In genomic region chr11:64923944-64924909, GRCh38 we compare ENCODE assay signal across 8 cellular contexts. TPM values are rescaled to one million over a fixed set of nuclear protein-coding genes. Genes with fewer than 3 reads are reported as not detected.
DNase-seq lines count a peak whose midpoint lies in the region; ATAC-seq and TF ChIP-seq lines count a peak whose summit lies in the region.

Gene PPP2R5B (plus strand): TSS chr11:64924689. CDS start chr11:64925735, 1,046 bp downstream.

- H3K36me3 Mint-ChIP-seq in activated naive CD8-positive, alpha-beta T cell: no peaks in the 10 kb centered on the region

- no peaks in the 10 kb centered on the region for H3K27me3 Mint-ChIP-seq in activated naive CD8-positive, alpha-beta T cell

- TF ChIP-seq CTCF in GM06990 (IDR thresholded peaks at IDR 0.05; ENCODE audit: insufficient read depth, low read length, poor library complexity, severe bottlenecking): no peak

- no peaks in the 10 kb centered on the region for H3K9me3 Mint-ChIP-seq in activated naive CD8-positive, alpha-beta T cell (ENCODE audit: low read depth)

- H3K4me1 Mint-ChIP-seq in activated naive CD8-positive, alpha-beta T cell (ENCODE audit: low read depth): peaks cover 13% of the 10 kb centered on the region

- H3K27ac Mint-ChIP-seq in activated naive CD8-positive, alpha-beta T cell: peak within 1 kb of the TSS; percentile 99

- H3K4me3 ChIP-seq in GM06990 (replicated peaks; ENCODE audit: low read depth, low read length): peak within 1 kb of the TSS; percentile 72

- DNase-seq in GM06990 (ENCODE audit: extremely low read depth, insufficient read length): peak; percentile 88
- DNase-seq in NCI-H1105 treated with DMSO at 0.1 percent for 48 hours (lab: John Stamatoyannopoulos, UW): peak; percentile 69
- peak; percentile 91 for DNase-seq in SKM-1 treated with dmso at 0.1 percent for 144 hours (lab: John Stamatoyannopoulos, UW; ENCODE audit: unreplicated experiment)
- DNase-seq in glomerular visceral epithelial cell (ENCODE audit: extremely low spot score): peak; percentile 89
- peak; percentile 93 for DNase-seq in occipital lobe (lab: John Stamatoyannopoulos, UW)

- peak; percentile 88 for ATAC-seq in HG02678 (IDR thresholded peaks at IDR 0.05; ENCODE audit: unreplicated experiment)

- peak within 1 kb of the TSS; percentile 94 for H3K4me3 Mint-ChIP-seq in activated naive CD8-positive, alpha-beta T cell

- peak within 1 kb of the TSS; percentile 99 for H3K27ac ChIP-seq in temporal lobe (ENCODE audit: low read depth, low read length)

- peaks cover 6% of the 10 kb centered on the region for H3K36me3 ChIP-seq in GM06990 (ENCODE audit: control insufficient read depth, insufficient read depth, low read length)

- H3K27me3 ChIP-seq in GM06990 (replicated peaks; ENCODE audit: control insufficient read depth, insufficient read depth, low read length): no peaks in the 10 kb centered on the region

RNA-seq across cellular contexts. Expression of gene PPP2R5B, which starts in this region (rescaled TPM):
- 22.8 TPM for total RNA-seq in occipital lobe
- 26.6 TPM for total RNA-seq in temporal lobe

Comparison
In these comparisons a context has a peak if more than half of its experiments do, and no peak if none do; other contexts are left out.
1. Peak in every context shown above with its lines: DNase-seq, ATAC-seq, H3K4me3 ChIP-seq and H3K27ac ChIP-seq.